In genomic region chr1:54885863-54886723, GRCh38 we compare ENCODE assay signal across 7 cellular contexts. TPM values are rescaled to one million over a fixed set of nuclear protein-coding genes. Genes with fewer than 3 reads are reported as not detected.
DNase-seq lines count a peak whose midpoint lies in the region; ATAC-seq and TF ChIP-seq lines count a peak whose summit lies in the region.

No MANE protein-coding gene starts in this region.

- H3K4me1 ChIP-seq in ES-I3 (ENCODE audit: insufficient read depth, low read length) (peaks cover 31% of the 10 kb centered on the region), KMS-11 (ENCODE audit: low read depth, poor library complexity, severe bottlenecking) (no peaks in the 10 kb centered on the region), gastroesophageal sphincter (peaks cover 0 to 24% (median 6%) of the 10 kb centered on the region in 3 donors)

- ATAC-seq in activated B cell treated with CpG ODN at 0.5 μM for 24 hours (ENCODE audit: low read depth) (no peak), gastroesophageal sphincter (no peak), GM18520 (IDR thresholded peaks at IDR 0.05; ENCODE audit: unreplicated experiment) (no peak), GM19467 (IDR thresholded peaks at IDR 0.05; ENCODE audit: unreplicated experiment) (no peak)

- DNase-seq in activated B cell treated with CpG ODN at 0.5 μM for 24 hours = no peak
- peak; percentile 34 for DNase-seq in pons (ENCODE audit: low spot score)

- H3K4me3 ChIP-seq in KMS-11 (IDR thresholded peaks at IDR 0.05; ENCODE audit: insufficient read depth, low read depth, low read length) (no peak overlapping the region), gastroesophageal sphincter (peak overlapping the region; percentile 65 to 68)

- WGBS in gastroesophageal sphincter (ENCODE audit: low coverage in 1 of 2), 2 donors = 20 to 25% methylated on average over 13 to 16 of the region's 23 CpGs

- H3K27ac ChIP-seq in KMS-11 (no peak overlapping the region), gastroesophageal sphincter (peak overlapping the region in 1 of 4 donors; percentile 61)

- H3K9me3 Mint-ChIP-seq in activated B cell treated with CpG ODN at 0.5 μM for 24 hours = no peaks in the 10 kb centered on the region

- no peaks in the 10 kb centered on the region for H4K20me1 ChIP-seq in KMS-11 (ENCODE audit: insufficient read depth)

- H3K9ac ChIP-seq in ES-I3 (ENCODE audit: low read depth, low read length) (peak overlapping the region; percentile 71; the same call in 1 of the 2 replicates), KMS-11 (no peak overlapping the region)

- H3K9me3 ChIP-seq in ES-I3 (ENCODE audit: control insufficient read depth, insufficient read depth, low read length) (no peaks in the 10 kb centered on the region), gastroesophageal sphincter (no peaks in the 10 kb centered on the region)

- no peaks in the 10 kb centered on the region for H3K27me3 ChIP-seq in KMS-11 (ENCODE audit: insufficient read depth, low read depth)
- peaks cover under 1% of the 10 kb centered on the region for H3K27me3 ChIP-seq in gastroesophageal sphincter

- TF ChIP-seq EP300 in gastroesophageal sphincter (IDR thresholded peaks at IDR 0.05) = no peak

- H3K4me1 Mint-ChIP-seq in activated B cell treated with CpG ODN at 0.5 μM for 24 hours = peaks cover 23% of the 10 kb centered on the region

- H3K4me2 ChIP-seq in KMS-11 = peak overlapping the region; percentile 21; the same call in 1 of the 2 replicates

- peaks cover 8% of the 10 kb centered on the region for H3K36me3 ChIP-seq in ES-I3 (ENCODE audit: insufficient read depth, low read length)
- no peaks in the 10 kb centered on the region for H3K36me3 ChIP-seq in KMS-11 (ENCODE audit: insufficient read depth)
- no peaks in the 10 kb centered on the region for H3K36me3 ChIP-seq in gastroesophageal sphincter

- H3K4me3 Mint-ChIP-seq in activated B cell treated with CpG ODN at 0.5 μM for 24 hours = peak overlapping the region; percentile 91

- no peak for TF ChIP-seq POLR2A in gastroesophageal sphincter (IDR thresholded peaks at IDR 0.05)

- H3K27ac Mint-ChIP-seq in activated B cell treated with CpG ODN at 0.5 μM for 24 hours = peak overlapping the region; percentile 4

- no peak overlapping the region for H2AFZ ChIP-seq in KMS-11 (ENCODE audit: low read depth)

- CTCF ChIA-PET in activated B cell treated with CpG ODN at 0.5 μM for 24 hours (lab: Charles Lee) = no interaction called here

- TF ChIP-seq CTCF in KMS-11 (conservative IDR thresholded peaks at IDR 0.05; ENCODE audit: low read depth, low read length) (no peak), activated B cell treated with CpG ODN at 0.5 μM for 24 hours (IDR thresholded peaks at IDR 0.05) (no peak), gastroesophageal sphincter (IDR thresholded peaks at IDR 0.05) (no peak)

- intact Hi-C loops in activated B cell treated with CpG ODN at 0.5 μM for 24 hours (cut with micrococcal nuclease) = loop anchor here (1.0 to 5.0 kb wide), 4 partner anchors 85 to 169 kb away; partner anchors contain the start of genes PARS2, TTC22 and TTC4

- H3K36me3 Mint-ChIP-seq in activated B cell treated with CpG ODN at 0.5 μM for 24 hours (ENCODE audit: low read depth) = peaks cover 16% of the 10 kb centered on the region

- POLR2A ChIA-PET in activated B cell treated with CpG ODN at 0.5 μM for 24 hours (lab: Charles Lee) = interaction anchor here (0.6 to 1.2 kb wide), 3 partner anchors 14 to 84 kb away, joined by 3 to 5 read pairs (median 3); no protein-coding TSS in a partner anchor

- no peaks in the 10 kb centered on the region for H3K79me2 ChIP-seq in KMS-11 (ENCODE audit: insufficient read depth, low read depth)

- H3K27me3 Mint-ChIP-seq in activated B cell treated with CpG ODN at 0.5 μM for 24 hours = peaks cover 4% of the 10 kb centered on the region

RNA-seq across cellular contexts. Expression of gene DHCR24, which starts 0.9 kb away (rescaled TPM):
- total RNA-seq in activated B cell treated with CpG ODN at 0.5 μM for 24 hours (49.0 and 55.0 TPM in 2 replicates), gastroesophageal sphincter (10 to 100 TPM in 3 of 4 donors, 1 to 10 TPM in 1; 7.9 to 31.9 (median 15.9) TPM)
